1 cellular context compared by ENCODE assay signal in genomic region chr1:153946622-153947246, GRCh38.
TF ChIP-seq lines count a peak whose summit lies in the region.

A gene with protein sequence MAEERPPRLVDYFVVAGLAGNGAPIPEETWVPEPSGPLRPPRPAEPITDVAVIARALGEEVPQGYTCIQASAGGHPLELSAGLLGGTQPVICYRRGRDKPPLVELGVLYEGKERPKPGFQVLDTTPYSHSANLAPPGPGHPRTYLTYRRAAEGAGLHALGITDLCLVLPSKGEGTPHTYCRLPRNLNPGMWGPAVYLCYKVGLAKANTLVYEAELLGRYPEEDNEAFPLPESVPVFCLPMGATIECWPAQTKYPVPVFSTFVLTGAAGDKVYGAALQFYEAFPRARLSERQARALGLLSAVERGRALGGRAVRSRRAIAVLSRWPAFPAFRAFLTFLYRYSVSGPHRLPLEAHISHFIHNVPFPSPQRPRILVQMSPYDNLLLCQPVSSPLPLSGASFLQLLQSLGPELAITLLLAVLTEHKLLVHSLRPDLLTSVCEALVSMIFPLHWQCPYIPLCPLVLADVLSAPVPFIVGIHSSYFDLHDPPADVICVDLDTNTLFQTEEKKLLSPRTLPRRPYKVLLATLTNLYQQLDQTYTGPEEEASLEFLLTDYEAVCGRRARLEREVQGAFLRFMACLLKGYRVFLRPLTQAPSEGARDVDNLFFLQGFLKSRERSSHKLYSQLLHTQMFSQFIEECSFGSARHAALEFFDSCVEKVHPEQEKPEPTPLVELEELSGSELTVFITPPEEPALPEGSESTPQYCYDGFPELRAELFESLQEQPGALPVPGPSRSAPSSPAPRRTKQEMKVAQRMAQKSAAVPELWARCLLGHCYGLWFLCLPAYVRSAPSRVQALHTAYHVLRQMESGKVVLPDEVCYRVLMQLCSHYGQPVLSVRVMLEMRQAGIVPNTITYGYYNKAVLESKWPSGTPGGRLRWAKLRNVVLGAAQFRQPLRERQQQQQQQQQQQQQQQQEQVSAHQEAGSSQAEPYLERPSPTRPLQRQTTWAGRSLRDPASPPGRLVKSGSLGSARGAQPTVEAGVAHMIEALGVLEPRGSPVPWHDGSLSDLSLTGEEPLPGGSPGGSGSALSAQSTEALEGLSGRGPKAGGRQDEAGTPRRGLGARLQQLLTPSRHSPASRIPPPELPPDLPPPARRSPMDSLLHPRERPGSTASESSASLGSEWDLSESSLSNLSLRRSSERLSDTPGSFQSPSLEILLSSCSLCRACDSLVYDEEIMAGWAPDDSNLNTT (N-terminal part only) (minus strand): TSS chr1:153946718. CDS start chr1:153944374, 2,344 bp downstream.

TF ChIP-seq in HepG2, 621 proteins besides CTCF, POLR2A, EP300 and RAD21 (continued from another document and continues in another):
- TF ChIP-seq, protein P1, sequence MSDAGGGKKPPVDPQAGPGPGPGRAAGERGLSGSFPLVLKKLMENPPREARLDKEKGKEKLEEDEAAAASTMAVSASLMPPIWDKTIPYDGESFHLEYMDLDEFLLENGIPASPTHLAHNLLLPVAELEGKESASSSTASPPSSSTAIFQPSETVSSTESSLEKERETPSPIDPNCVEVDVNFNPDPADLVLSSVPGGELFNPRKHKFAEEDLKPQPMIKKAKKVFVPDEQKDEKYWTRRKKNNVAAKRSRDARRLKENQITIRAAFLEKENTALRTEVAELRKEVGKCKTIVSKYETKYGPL (CRISPR knock-in tag; IDR thresholded peaks at IDR 0.05) = no peak
- 0 out of 2 replicates have a peak, but pooled peaks have one; percentile 23 for TF ChIP-seq DNMT1 (CRISPR knock-in tag; IDR thresholded peaks at IDR 0.05)
- TF ChIP-seq GLI4 (CRISPR knock-in tag; IDR thresholded peaks at IDR 0.05; ENCODE audit: borderline replicate concordance) = no peak
- peak; percentile 67 for TF ChIP-seq AGO2 (optimal IDR thresholded peaks at IDR 0.05; ENCODE audit: low read depth, low read length)
- TF ChIP-seq ZNF546 (CRISPR knock-in tag; conservative IDR thresholded peaks at IDR 0.05) = 0 out of 2 replicates have a peak, but pooled peaks have one; percentile 10
- TF ChIP-seq PITX1 (CRISPR knock-in tag; IDR thresholded peaks at IDR 0.05) = peak; percentile 47; the same call in 1 of the 2 replicates
- no peak for TF ChIP-seq PPARG (CRISPR knock-in tag; conservative IDR thresholded peaks at IDR 0.05)
- no peak for TF ChIP-seq ZNF879 (CRISPR knock-in tag; IDR thresholded peaks at IDR 0.05)
- TF ChIP-seq ZNF138 (CRISPR knock-in tag; IDR thresholded peaks at IDR 0.05; ENCODE audit: low read depth) = 0 out of 2 replicates have a peak, but pooled peaks have one; percentile 72
- peak; percentile 55; the same call in 1 of the 2 replicates for TF ChIP-seq SRF (IDR thresholded peaks at IDR 0.05; ENCODE audit: low read depth, low read length)
- TF ChIP-seq ZNF530 (CRISPR knock-in tag; IDR thresholded peaks at IDR 0.05; ENCODE audit: low read depth) = no peak
- TF ChIP-seq ZNF777 (CRISPR knock-in tag; IDR thresholded peaks at IDR 0.05) = no peak
- no peak for TF ChIP-seq MTF1 (CRISPR knock-in tag; IDR thresholded peaks at IDR 0.05)
- TF ChIP-seq ELF1 (CRISPR knock-in tag; IDR thresholded peaks at IDR 0.05) = peak; percentile 53; the same call in 1 of the 2 replicates
- no peak for TF ChIP-seq ZNF615 (CRISPR knock-in tag; IDR thresholded peaks at IDR 0.05; ENCODE audit: borderline replicate concordance)
- TF ChIP-seq, protein P2, sequence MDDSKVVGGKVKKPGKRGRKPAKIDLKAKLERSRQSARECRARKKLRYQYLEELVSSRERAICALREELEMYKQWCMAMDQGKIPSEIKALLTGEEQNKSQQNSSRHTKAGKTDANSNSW (CRISPR knock-in tag; IDR thresholded peaks at IDR 0.05; ENCODE audit: borderline replicate concordance) = no peak
- TF ChIP-seq EEA1 (CRISPR knock-in tag; IDR thresholded peaks at IDR 0.05; ENCODE audit: borderline replicate concordance) = no peak
- TF ChIP-seq HNRNPH1 (optimal IDR thresholded peaks at IDR 0.05; ENCODE audit: low read depth, low read length) = no peak
- no peak for TF ChIP-seq ZNF329 (CRISPR knock-in tag; IDR thresholded peaks at IDR 0.05; ENCODE audit: low read depth)
- TF ChIP-seq ZNF629 (CRISPR knock-in tag; conservative IDR thresholded peaks at IDR 0.05) = no peak
- TF ChIP-seq PHF20 (CRISPR knock-in tag; IDR thresholded peaks at IDR 0.05) = no peak
- TF ChIP-seq, protein P3, sequence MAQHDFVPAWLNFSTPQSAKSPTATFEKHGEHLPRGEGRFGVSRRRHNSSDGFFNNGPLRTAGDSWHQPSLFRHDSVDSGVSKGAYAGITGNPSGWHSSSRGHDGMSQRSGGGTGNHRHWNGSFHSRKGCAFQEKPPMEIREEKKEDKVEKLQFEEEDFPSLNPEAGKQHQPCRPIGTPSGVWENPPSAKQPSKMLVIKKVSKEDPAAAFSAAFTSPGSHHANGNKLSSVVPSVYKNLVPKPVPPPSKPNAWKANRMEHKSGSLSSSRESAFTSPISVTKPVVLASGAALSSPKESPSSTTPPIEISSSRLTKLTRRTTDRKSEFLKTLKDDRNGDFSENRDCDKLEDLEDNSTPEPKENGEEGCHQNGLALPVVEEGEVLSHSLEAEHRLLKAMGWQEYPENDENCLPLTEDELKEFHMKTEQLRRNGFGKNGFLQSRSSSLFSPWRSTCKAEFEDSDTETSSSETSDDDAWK (CRISPR knock-in tag; IDR thresholded peaks at IDR 0.05) = no peak
- TF ChIP-seq, protein P4, sequence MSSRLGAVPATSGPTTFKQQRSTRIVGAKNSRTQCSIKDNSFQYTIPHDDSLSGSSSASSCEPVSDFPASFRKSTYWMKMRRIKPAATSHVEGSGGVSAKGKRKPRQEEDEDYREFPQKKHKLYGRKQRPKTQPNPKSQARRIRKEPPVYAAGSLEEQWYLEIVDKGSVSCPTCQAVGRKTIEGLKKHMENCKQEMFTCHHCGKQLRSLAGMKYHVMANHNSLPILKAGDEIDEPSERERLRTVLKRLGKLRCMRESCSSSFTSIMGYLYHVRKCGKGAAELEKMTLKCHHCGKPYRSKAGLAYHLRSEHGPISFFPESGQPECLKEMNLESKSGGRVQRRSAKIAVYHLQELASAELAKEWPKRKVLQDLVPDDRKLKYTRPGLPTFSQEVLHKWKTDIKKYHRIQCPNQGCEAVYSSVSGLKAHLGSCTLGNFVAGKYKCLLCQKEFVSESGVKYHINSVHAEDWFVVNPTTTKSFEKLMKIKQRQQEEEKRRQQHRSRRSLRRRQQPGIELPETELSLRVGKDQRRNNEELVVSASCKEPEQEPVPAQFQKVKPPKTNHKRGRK (CRISPR knock-in tag; IDR thresholded peaks at IDR 0.05) = no peak
- no peak for TF ChIP-seq ZNF660 (CRISPR knock-in tag; IDR thresholded peaks at IDR 0.05; ENCODE audit: borderline replicate concordance, low read depth)
- no peak for TF ChIP-seq ZC3H4 (CRISPR knock-in tag; IDR thresholded peaks at IDR 0.05; ENCODE audit: borderline replicate concordance)
- no peak for TF ChIP-seq ZNF713 (CRISPR knock-in tag; IDR thresholded peaks at IDR 0.05)
- TF ChIP-seq ZBTB21 (CRISPR knock-in tag; IDR thresholded peaks at IDR 0.05) = no peak
- no peak for TF ChIP-seq NFYB (CRISPR knock-in tag; IDR thresholded peaks at IDR 0.05)
- TF ChIP-seq, protein P5, sequence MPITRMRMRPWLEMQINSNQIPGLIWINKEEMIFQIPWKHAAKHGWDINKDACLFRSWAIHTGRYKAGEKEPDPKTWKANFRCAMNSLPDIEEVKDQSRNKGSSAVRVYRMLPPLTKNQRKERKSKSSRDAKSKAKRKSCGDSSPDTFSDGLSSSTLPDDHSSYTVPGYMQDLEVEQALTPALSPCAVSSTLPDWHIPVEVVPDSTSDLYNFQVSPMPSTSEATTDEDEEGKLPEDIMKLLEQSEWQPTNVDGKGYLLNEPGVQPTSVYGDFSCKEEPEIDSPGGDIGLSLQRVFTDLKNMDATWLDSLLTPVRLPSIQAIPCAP (CRISPR knock-in tag; IDR thresholded peaks at IDR 0.05; ENCODE audit: low read depth) = no peak
- peak; percentile 65 for TF ChIP-seq SPEN (CRISPR knock-in tag; IDR thresholded peaks at IDR 0.05; ENCODE audit: low read depth)
- TF ChIP-seq FOXA1 (IDR thresholded peaks at IDR 0.05) = no peak
- no peak for TF ChIP-seq FOXA1 (CRISPR knock-in tag; IDR thresholded peaks at IDR 0.05)
- peak; percentile 91 for TF ChIP-seq TGIF2 (CRISPR knock-in tag; IDR thresholded peaks at IDR 0.05)
- TF ChIP-seq TSC22D2 (CRISPR knock-in tag; IDR thresholded peaks at IDR 0.05; ENCODE audit: borderline replicate concordance) = no peak
- TF ChIP-seq JUNB (CRISPR knock-in tag; IDR thresholded peaks at IDR 0.05; ENCODE audit: borderline replicate concordance) = no peak
- peak; percentile 23; the same call in 1 of the 2 replicates for TF ChIP-seq SMC3 (IDR thresholded peaks at IDR 0.05; ENCODE audit: low read length)
- peak; percentile 31; the same call in 1 of the 2 replicates for TF ChIP-seq ZNF143 (CRISPR knock-in tag; IDR thresholded peaks at IDR 0.05)
- TF ChIP-seq ZNF761 (CRISPR knock-in tag; conservative IDR thresholded peaks at IDR 0.05) = no peak
- TF ChIP-seq MNT (IDR thresholded peaks at IDR 0.05) = no peak
- TF ChIP-seq HNRNPUL1 (IDR thresholded peaks at IDR 0.05; ENCODE audit: low read depth, low read length) = no peak
- no peak for TF ChIP-seq ZNF101 (CRISPR knock-in tag; IDR thresholded peaks at IDR 0.05; ENCODE audit: borderline replicate concordance, low read depth)
- TF ChIP-seq KMT2A (CRISPR knock-in tag; IDR thresholded peaks at IDR 0.05) = peak; percentile 22; the same call in 1 of the 2 replicates
- no peak for TF ChIP-seq SMARCE1 (IDR thresholded peaks at IDR 0.05; ENCODE audit: borderline replicate concordance)
- no peak for TF ChIP-seq ZNF720 (CRISPR knock-in tag; IDR thresholded peaks at IDR 0.05)
- TF ChIP-seq ZNF337 (CRISPR knock-in tag; IDR thresholded peaks at IDR 0.05; ENCODE audit: borderline replicate concordance, low read depth) = no peak
- peak; percentile 42; the same call in 1 of the 2 replicates for TF ChIP-seq MYPOP (CRISPR knock-in tag; IDR thresholded peaks at IDR 0.05)
- TF ChIP-seq, protein P6, sequence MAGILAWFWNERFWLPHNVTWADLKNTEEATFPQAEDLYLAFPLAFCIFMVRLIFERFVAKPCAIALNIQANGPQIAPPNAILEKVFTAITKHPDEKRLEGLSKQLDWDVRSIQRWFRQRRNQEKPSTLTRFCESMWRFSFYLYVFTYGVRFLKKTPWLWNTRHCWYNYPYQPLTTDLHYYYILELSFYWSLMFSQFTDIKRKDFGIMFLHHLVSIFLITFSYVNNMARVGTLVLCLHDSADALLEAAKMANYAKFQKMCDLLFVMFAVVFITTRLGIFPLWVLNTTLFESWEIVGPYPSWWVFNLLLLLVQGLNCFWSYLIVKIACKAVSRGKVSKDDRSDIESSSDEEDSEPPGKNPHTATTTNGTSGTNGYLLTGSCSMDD (CRISPR knock-in tag; IDR thresholded peaks at IDR 0.05) = no peak
- TF ChIP-seq, protein P7, sequence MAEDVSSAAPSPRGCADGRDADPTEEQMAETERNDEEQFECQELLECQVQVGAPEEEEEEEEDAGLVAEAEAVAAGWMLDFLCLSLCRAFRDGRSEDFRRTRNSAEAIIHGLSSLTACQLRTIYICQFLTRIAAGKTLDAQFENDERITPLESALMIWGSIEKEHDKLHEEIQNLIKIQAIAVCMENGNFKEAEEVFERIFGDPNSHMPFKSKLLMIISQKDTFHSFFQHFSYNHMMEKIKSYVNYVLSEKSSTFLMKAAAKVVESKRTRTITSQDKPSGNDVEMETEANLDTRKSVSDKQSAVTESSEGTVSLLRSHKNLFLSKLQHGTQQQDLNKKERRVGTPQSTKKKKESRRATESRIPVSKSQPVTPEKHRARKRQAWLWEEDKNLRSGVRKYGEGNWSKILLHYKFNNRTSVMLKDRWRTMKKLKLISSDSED (CRISPR knock-in tag; IDR thresholded peaks at IDR 0.05) = no peak
- TF ChIP-seq THYN1 (CRISPR knock-in tag; IDR thresholded peaks at IDR 0.05; ENCODE audit: borderline replicate concordance, low read depth) = no peak
- no peak for TF ChIP-seq PLRG1 (conservative IDR thresholded peaks at IDR 0.05)
- TF ChIP-seq, protein P8, sequence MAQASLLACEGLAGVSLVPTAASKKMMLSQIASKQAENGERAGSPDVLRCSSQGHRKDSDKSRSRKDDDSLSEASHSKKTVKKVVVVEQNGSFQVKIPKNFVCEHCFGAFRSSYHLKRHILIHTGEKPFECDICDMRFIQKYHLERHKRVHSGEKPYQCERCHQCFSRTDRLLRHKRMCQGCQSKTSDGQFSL (CRISPR knock-in tag; IDR thresholded peaks at IDR 0.05) = no peak
- no peak for TF ChIP-seq SMAD9 (CRISPR knock-in tag; IDR thresholded peaks at IDR 0.05)
- TF ChIP-seq, protein P9, sequence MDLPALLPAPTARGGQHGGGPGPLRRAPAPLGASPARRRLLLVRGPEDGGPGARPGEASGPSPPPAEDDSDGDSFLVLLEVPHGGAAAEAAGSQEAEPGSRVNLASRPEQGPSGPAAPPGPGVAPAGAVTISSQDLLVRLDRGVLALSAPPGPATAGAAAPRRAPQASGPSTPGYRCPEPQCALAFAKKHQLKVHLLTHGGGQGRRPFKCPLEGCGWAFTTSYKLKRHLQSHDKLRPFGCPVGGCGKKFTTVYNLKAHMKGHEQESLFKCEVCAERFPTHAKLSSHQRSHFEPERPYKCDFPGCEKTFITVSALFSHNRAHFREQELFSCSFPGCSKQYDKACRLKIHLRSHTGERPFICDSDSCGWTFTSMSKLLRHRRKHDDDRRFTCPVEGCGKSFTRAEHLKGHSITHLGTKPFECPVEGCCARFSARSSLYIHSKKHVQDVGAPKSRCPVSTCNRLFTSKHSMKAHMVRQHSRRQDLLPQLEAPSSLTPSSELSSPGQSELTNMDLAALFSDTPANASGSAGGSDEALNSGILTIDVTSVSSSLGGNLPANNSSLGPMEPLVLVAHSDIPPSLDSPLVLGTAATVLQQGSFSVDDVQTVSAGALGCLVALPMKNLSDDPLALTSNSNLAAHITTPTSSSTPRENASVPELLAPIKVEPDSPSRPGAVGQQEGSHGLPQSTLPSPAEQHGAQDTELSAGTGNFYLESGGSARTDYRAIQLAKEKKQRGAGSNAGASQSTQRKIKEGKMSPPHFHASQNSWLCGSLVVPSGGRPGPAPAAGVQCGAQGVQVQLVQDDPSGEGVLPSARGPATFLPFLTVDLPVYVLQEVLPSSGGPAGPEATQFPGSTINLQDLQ (CRISPR knock-in tag; IDR thresholded peaks at IDR 0.05) = no peak
- TF ChIP-seq SOX5 (CRISPR knock-in tag; IDR thresholded peaks at IDR 0.05; ENCODE audit: borderline replicate concordance) = peak; percentile 56; the same call in 1 of the 2 replicates
- no peak; the same call in 1 of the 2 replicates for TF ChIP-seq ZSCAN29 (CRISPR knock-in tag; conservative IDR thresholded peaks at IDR 0.05)
